11 cellular contexts compared by ENCODE assay signal in the genomic region with DNA sequence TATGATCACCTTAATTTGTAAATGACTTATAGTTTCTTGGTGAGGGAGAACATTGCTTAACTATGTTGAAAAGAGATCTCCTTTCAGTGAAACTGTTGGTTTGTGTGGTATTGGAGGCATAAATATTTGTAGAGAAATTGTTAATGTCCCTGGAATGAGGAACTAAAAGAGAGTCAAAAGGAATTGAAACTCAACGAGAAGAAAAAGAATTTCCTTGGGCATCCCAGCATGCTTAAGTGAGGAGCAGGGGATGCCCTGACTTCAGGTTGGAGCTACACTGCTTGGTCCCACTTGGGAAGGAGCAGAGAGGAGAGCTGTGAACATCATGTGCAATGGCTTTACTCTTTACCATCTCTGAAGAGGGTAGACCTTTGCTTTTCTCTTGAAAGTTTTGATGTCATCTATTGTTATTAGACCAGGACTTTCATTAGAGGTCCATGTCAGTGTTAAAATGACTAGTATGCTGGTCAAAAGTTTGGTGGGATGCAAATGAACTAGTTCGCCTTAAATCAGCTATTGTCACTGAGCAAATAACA. TPM values are rescaled to one million over a fixed set of nuclear protein-coding genes. Genes with fewer than 3 reads are reported as not detected.
DNase-seq lines count a peak whose midpoint lies in the region; ATAC-seq and TF ChIP-seq lines count a peak whose summit lies in the region.
"Had no signal": no experiment of that assay in that cellular context is flagged by ENCODE, and none has a peak within 500 bp of the region (broad histone marks: within the 10 kb centered on the region; RNA-seq: fewer than 3 reads in every experiment).

No MANE protein-coding gene starts in this region.

- H2AFZ ChIP-seq in OCI-LY3 (ENCODE audit: low read depth, low read length) = no peak overlapping the region

- no peak for TF ChIP-seq CTCF in OCI-LY3 (IDR thresholded peaks at IDR 0.05; ENCODE audit: low read depth, low read length)
- no peak for TF ChIP-seq CTCF in fibroblast of pulmonary artery (IDR thresholded peaks at IDR 0.05; ENCODE audit: low read length, missing control alignments)
- no peak for TF ChIP-seq CTCF in upper lobe of left lung (IDR thresholded peaks at IDR 0.05)
- TF ChIP-seq CTCF in transverse colon (IDR thresholded peaks at IDR 0.05) = no peak

- intact Hi-C loops in transverse colon (cut with DNase I; ENCODE audit: low total_unique reads) = loop anchor here (10.0 kb wide), 1 partner anchor 719 kb away; no protein-coding TSS in a partner anchor
- intact Hi-C loops in activated CD4-positive, alpha-beta T cell treated with anti-CD3 and anti-CD28 coated beads, Interleukin-2, amount 10 ng/mL, durations not matched to agents 24 days and 14 days (cut with micrococcal nuclease) = no loop called here

- H3K4me1 Mint-ChIP-seq in activated CD4-positive, alpha-beta T cell treated with anti-CD3 and anti-CD28 coated beads, Interleukin-2, amount 10 ng/mL, durations not matched to agents 24 days and 14 days = peaks cover 2% of the 10 kb centered on the region

- H3K27ac ChIP-seq in OCI-LY3 (ENCODE audit: low read length) = peak overlapping the region; percentile 61
- no peak overlapping the region for H3K27ac ChIP-seq in upper lobe of left lung
- H3K27ac ChIP-seq in transverse colon = no peak overlapping the region
- H3K27ac ChIP-seq: cardiac muscle cell, ovary, SK-N-MC had no signal

- no peaks in the 10 kb centered on the region for H3K9me3 Mint-ChIP-seq in activated CD4-positive, alpha-beta T cell treated with anti-CD3 and anti-CD28 coated beads, Interleukin-2, amount 10 ng/mL, durations not matched to agents 24 days and 14 days

- in situ Hi-C loops in transverse colon (cut with MboI; ENCODE audit: low pct_ligation_motif_present in 1 of 4, low pct_unique_long_range_greater_than_20kb in 1 of 4, low sequenced_read_pairs in 3 of 4) = loop anchor here in 3 of 4 donors (10.0 to 25.0 kb wide), 3 partner anchors 409 to 722 kb away; a partner anchor contains a TSS

- TF ChIP-seq EP300 in upper lobe of left lung (IDR thresholded peaks at IDR 0.05) (no peak), transverse colon (IDR thresholded peaks at IDR 0.05; ENCODE audit: low read depth) (no peak)

- no peaks in the 10 kb centered on the region for H3K9me3 ChIP-seq in OCI-LY3 (ENCODE audit: insufficient read depth, low read length)
- H3K9me3 ChIP-seq in upper lobe of left lung = no peaks in the 10 kb centered on the region
- H3K9me3 ChIP-seq in transverse colon = no peaks in the 10 kb centered on the region
- H3K9me3 ChIP-seq: ovary had no signal

- TF ChIP-seq POLR2A in upper lobe of left lung (IDR thresholded peaks at IDR 0.05) (no peak), transverse colon (IDR thresholded peaks at IDR 0.05) (no peak)

- H3K27me3 ChIP-seq in OCI-LY3 (ENCODE audit: low read depth, low read length) = 0 out of 2 replicates have a peak, but pooled peaks cover 3% of the 10 kb centered on the region
- no peaks in the 10 kb centered on the region for H3K27me3 ChIP-seq in upper lobe of left lung
- H3K27me3 ChIP-seq in transverse colon = no peaks in the 10 kb centered on the region
- H3K27me3 ChIP-seq: ovary had no signal

- H3K27me3 Mint-ChIP-seq in activated CD4-positive, alpha-beta T cell treated with anti-CD3 and anti-CD28 coated beads, Interleukin-2, amount 10 ng/mL, durations not matched to agents 24 days and 14 days = peaks cover 11% of the 10 kb centered on the region

- H3K4me3 ChIP-seq in OCI-LY3 (ENCODE audit: low read length) (peak overlapping the region; percentile 33), fibroblast of pulmonary artery (replicated peaks; ENCODE audit: low read depth, low read length) (no peak overlapping the region), upper lobe of left lung (no peak overlapping the region), transverse colon (no peak overlapping the region)
- H3K4me3 ChIP-seq: cardiac muscle cell, ovary, SK-N-MC had no signal

- DNase-seq in fibroblast of pulmonary artery (ENCODE audit: low read depth) (peak; percentile 21), upper lobe of left lung (no peak), transverse colon (no peak)
- DNase-seq in activated CD4-positive, alpha-beta T cell treated with anti-CD3 and anti-CD28 coated beads, Interleukin-2, amount 10 ng/mL, durations not matched to agents 24 days and 14 days = no peak
- DNase-seq: NCI-H2081 treated with DMSO at 0.1 percent for 48 hours, ovary had no signal

- peak overlapping the region; percentile 59 for H3K4me2 ChIP-seq in OCI-LY3 (ENCODE audit: low read length)

- no peak overlapping the region for H3K27ac Mint-ChIP-seq in activated CD4-positive, alpha-beta T cell treated with anti-CD3 and anti-CD28 coated beads, Interleukin-2, amount 10 ng/mL, durations not matched to agents 24 days and 14 days

- WGBS in upper lobe of left lung, 2 donors = 51 to 64% methylated on average over 2 of the region's 2 CpGs
- WGBS in transverse colon (ENCODE audit: low coverage in 1 of 2), 2 donors = 60 to 65% methylated on average over 2 of the region's 2 CpGs

- peak; percentile 53 for ATAC-seq in GM19395 (IDR thresholded peaks at IDR 0.05; ENCODE audit: unreplicated experiment)
- ATAC-seq in upper lobe of left lung (ENCODE audit: low FRiP score in 2 of 2) = peak; percentile 15 to 59
- no peak for ATAC-seq in GM21619 (IDR thresholded peaks at IDR 0.05; ENCODE audit: unreplicated experiment)

- H3K4me3 Mint-ChIP-seq in activated CD4-positive, alpha-beta T cell treated with anti-CD3 and anti-CD28 coated beads, Interleukin-2, amount 10 ng/mL, durations not matched to agents 24 days and 14 days = no peak overlapping the region

- H3K36me3 ChIP-seq in OCI-LY3 (replicated peaks; ENCODE audit: low read depth, low read length) = no peaks in the 10 kb centered on the region
- no peaks in the 10 kb centered on the region for H3K36me3 ChIP-seq in upper lobe of left lung
- no peaks in the 10 kb centered on the region for H3K36me3 ChIP-seq in transverse colon
- H3K36me3 ChIP-seq: cardiac muscle cell, ovary had no signal

- H3K9ac ChIP-seq in OCI-LY3 (ENCODE audit: low read length) = no peak overlapping the region

- no peaks in the 10 kb centered on the region for H4K20me1 ChIP-seq in OCI-LY3 (ENCODE audit: insufficient read depth, low read length)

- H3K4me1 ChIP-seq in OCI-LY3 (ENCODE audit: low read length) = peaks cover 24% of the 10 kb centered on the region
- H3K4me1 ChIP-seq in upper lobe of left lung = peaks cover 0 to 4% (median 0%) of the 10 kb centered on the region in 4 donors
- H3K4me1 ChIP-seq in transverse colon = peaks cover 0 to 2% (median 0%) of the 10 kb centered on the region in 4 donors

- H3K79me2 ChIP-seq in OCI-LY3 (ENCODE audit: low read length) = no peaks in the 10 kb centered on the region

- H3K36me3 Mint-ChIP-seq in activated CD4-positive, alpha-beta T cell treated with anti-CD3 and anti-CD28 coated beads, Interleukin-2, amount 10 ng/mL, durations not matched to agents 24 days and 14 days (ENCODE audit: low read depth) = no peaks in the 10 kb centered on the region

RNA-seq across cellular contexts. Expression of a gene that starts 21.7 kb away (rescaled TPM):
- total RNA-seq in upper lobe of left lung (10 to 100 TPM in 1 of 6 donors, 1 to 10 TPM in 4, under 1 TPM in 1; 0.49 to 10.7 (median 3.1) TPM), transverse colon (1 to 10 TPM in 2 of 4 donors, not detected in 2; 1.1 to 2.5 TPM)
- not detected in 2 replicates for total RNA-seq in activated CD4-positive, alpha-beta T cell treated with anti-CD3 and anti-CD28 coated beads, Interleukin-2, amount 10 ng/mL, durations not matched to agents 24 days and 14 days
- total RNA-seq: cardiac muscle cell had no signal

RNA-seq across cellular contexts. Expression of a gene that starts 30.7 kb away (rescaled TPM):
- under 1 TPM in 2 of 6 donors, not detected in 4; 0.31 to 0.37 TPM for total RNA-seq in upper lobe of left lung
- 100 to 1,000 TPM; 207 to 797 (median 735) TPM for total RNA-seq in transverse colon
- total RNA-seq in activated CD4-positive, alpha-beta T cell treated with anti-CD3 and anti-CD28 coated beads, Interleukin-2, amount 10 ng/mL, durations not matched to agents 24 days and 14 days = not detected in 2 replicates
- total RNA-seq: cardiac muscle cell had no signal

RNA-seq across cellular contexts. Expression of a gene that starts 48.8 kb away (rescaled TPM):
- total RNA-seq in upper lobe of left lung (not detected), transverse colon (10 to 100 TPM in 1 of 4 donors, 1 to 10 TPM in 1, under 1 TPM in 1, not detected in 1; 0.40 to 20.0 (median 3.8) TPM)
- total RNA-seq in activated CD4-positive, alpha-beta T cell treated with anti-CD3 and anti-CD28 coated beads, Interleukin-2, amount 10 ng/mL, durations not matched to agents 24 days and 14 days = not detected in 2 replicates
- total RNA-seq: cardiac muscle cell, ovary had no signal

RNA-seq across cellular contexts. Expression of a gene that starts 51.0 kb away (rescaled TPM):
- not detected for total RNA-seq in upper lobe of left lung
- total RNA-seq in transverse colon = not detected
- total RNA-seq in activated CD4-positive, alpha-beta T cell treated with anti-CD3 and anti-CD28 coated beads, Interleukin-2, amount 10 ng/mL, durations not matched to agents 24 days and 14 days = not detected in 2 replicates
- total RNA-seq: cardiac muscle cell had no signal

Comparison
In these comparisons a context has a peak if more than half of its experiments do, and no peak if none do; other contexts are left out.
1. RNA of a gene that starts 30.7 kb away (total RNA-seq): 207 to 797 TPM in transverse colon; 0.31 to 0.37 TPM in upper lobe of left lung and not detected in activated CD4-positive, alpha-beta T cell treated with anti-CD3 and anti-CD28 coated beads, Interleukin-2, amount 10 ng/mL, durations not matched to agents 24 days and 14 days; every median in the first group is over 100 times any median in the second.